ENCODE assay signal across 16 cellular contexts in genomic region chr5:137630216-137630971, GRCh38.
DNase-seq lines count a peak whose midpoint lies in the region; ATAC-seq, FAIRE-seq and TF ChIP-seq lines count a peak whose summit lies in the region.
"Had no signal": no experiment of that assay in that cellular context is flagged by ENCODE, and none has a peak within 500 bp of the region (broad histone marks: within the 10 kb centered on the region; RNA-seq: fewer than 3 reads in every experiment).

No MANE protein-coding gene starts in this region.

- H3K4me3 ChIP-seq in OCI-LY3 (ENCODE audit: low read length) (no peak overlapping the region), keratinocyte (ENCODE audit: control insufficient read depth in 2 of 3, extremely low read depth in 1 of 3, insufficient read depth in 2 of 3, low read depth in 1 of 3, low read length in 3 of 3) (peak overlapping the region in 1 of 3 experiments; percentile 9), stomach (no peak overlapping the region)

- no peaks in the 10 kb centered on the region for H3K27me3 ChIP-seq in OCI-LY3 (ENCODE audit: low read depth, low read length)
- no peaks in the 10 kb centered on the region for H3K27me3 ChIP-seq in keratinocyte (ENCODE audit: control insufficient read depth, extremely low read depth, insufficient read depth, low read length)
- no peaks in the 10 kb centered on the region for H3K27me3 ChIP-seq in stomach

- no peak for FAIRE-seq in keratinocyte (lab: Jason Lieb, UNC)

- H3K9me3 ChIP-seq in OCI-LY3 (ENCODE audit: insufficient read depth, low read length) (no peaks in the 10 kb centered on the region), keratinocyte (ENCODE audit: control insufficient read depth, low read depth, low read length) (no peaks in the 10 kb centered on the region), stomach (no peaks in the 10 kb centered on the region)

- H3K4me1 ChIP-seq in OCI-LY3 (ENCODE audit: low read length) (no peaks in the 10 kb centered on the region), keratinocyte (ENCODE audit: control insufficient read depth, extremely low read depth, insufficient read depth, low read length) (peaks cover 21% of the 10 kb centered on the region), stomach (peaks cover 0 to 17% (median 7%) of the 10 kb centered on the region in 4 donors)

- 68 to 85% (median 84%) methylated on average over 9 to 10 of the region's 10 CpGs for WGBS in stomach, 5 donors

- H3K9me3 Mint-ChIP-seq in endothelial cell (ENCODE audit: unreplicated experiment), result no peaks in the 10 kb centered on the region
- H3K9me3 Mint-ChIP-seq in activated T-helper 1 cell treated with anti-CD3 and anti-CD28 coated beads, Interleukin-12 subunit alpha, Interleukin-12 subunit beta, Interleukin-2, Interleukin-4 antibody, amounts not matched to agents 30 ng/mL and 10 ng/mL and 1 ng/mL, durations not matched to agents 14 hours and 24 hours and 36 hours, result no peaks in the 10 kb centered on the region
- H3K9me3 Mint-ChIP-seq: CD4-positive, alpha-beta memory T cell; effector memory CD8-positive, alpha-beta T cell had no signal

- no peak overlapping the region for H2AFZ ChIP-seq in OCI-LY3 (ENCODE audit: low read depth, low read length)
- H2AFZ ChIP-seq in keratinocyte (ENCODE audit: control insufficient read depth, low read length), result peak overlapping the region; percentile 62

- H3K27ac ChIP-seq in OCI-LY3 (ENCODE audit: low read length), result no peak overlapping the region
- H3K27ac ChIP-seq in keratinocyte (ENCODE audit: control insufficient read depth, insufficient read depth, low read length), result peak overlapping the region; percentile 1
- H3K27ac ChIP-seq in stomach, result peak overlapping the region in 3 of 5 donors; percentile 11 to 23 (median 19)
- no peak overlapping the region for H3K27ac ChIP-seq in RWPE1

- H3K27ac Mint-ChIP-seq in endothelial cell (ENCODE audit: unreplicated experiment), result peak overlapping the region; percentile 88
- no peak overlapping the region for H3K27ac Mint-ChIP-seq in activated T-helper 1 cell treated with anti-CD3 and anti-CD28 coated beads, Interleukin-12 subunit alpha, Interleukin-12 subunit beta, Interleukin-2, Interleukin-4 antibody, amounts not matched to agents 30 ng/mL and 10 ng/mL and 1 ng/mL, durations not matched to agents 14 hours and 24 hours and 36 hours
- H3K27ac Mint-ChIP-seq: CD4-positive, alpha-beta memory T cell; HFFc6 had no signal

- TF ChIP-seq EP300 in stomach (IDR thresholded peaks at IDR 0.05), result no peak

- H3K79me2 ChIP-seq in OCI-LY3 (ENCODE audit: low read length) (no peaks in the 10 kb centered on the region), keratinocyte (ENCODE audit: control insufficient read depth, insufficient read depth, low read length) (no peaks in the 10 kb centered on the region)

- H3K4me2 ChIP-seq in OCI-LY3 (ENCODE audit: low read length) (peak overlapping the region; percentile 69; the same call in 1 of the 2 replicates), keratinocyte (ENCODE audit: control insufficient read depth, extremely low read depth, insufficient read depth, low read depth, low read length) (peak overlapping the region; percentile 31)

- TF ChIP-seq POLR2A in stomach (IDR thresholded peaks at IDR 0.05), result no peak

- peaks cover 6% of the 10 kb centered on the region for H3K27me3 Mint-ChIP-seq in endothelial cell (ENCODE audit: unreplicated experiment)
- H3K27me3 Mint-ChIP-seq in activated T-helper 1 cell treated with anti-CD3 and anti-CD28 coated beads, Interleukin-12 subunit alpha, Interleukin-12 subunit beta, Interleukin-2, Interleukin-4 antibody, amounts not matched to agents 30 ng/mL and 10 ng/mL and 1 ng/mL, durations not matched to agents 14 hours and 24 hours and 36 hours (ENCODE audit: insufficient read depth), result no peaks in the 10 kb centered on the region
- H3K27me3 Mint-ChIP-seq: CD4-positive, alpha-beta memory T cell; effector memory CD8-positive, alpha-beta T cell had no signal

- POLR2A ChIA-PET in RWPE1 (lab: Yijun Ruan, JAX; ENCODE audit: low non-redundant PET), result no interaction called here

- intact Hi-C loops in stomach (cut with DNase I; ENCODE audit: low total_unique reads), result no loop called here
- intact Hi-C loops in activated T-helper 1 cell treated with anti-CD3 and anti-CD28 coated beads, Interleukin-12 subunit alpha, Interleukin-12 subunit beta, Interleukin-2, Interleukin-4 antibody, amounts not matched to agents 30 ng/mL and 10 ng/mL and 1 ng/mL, durations not matched to agents 14 hours and 24 hours and 36 hours (cut with micrococcal nuclease), result no loop called here

- dilution Hi-C loops in keratinocyte (cut with MboI; ENCODE audit: extremely low pct_ligation_motif_present, low sequenced_read_pairs), result no loop called here

- no peak overlapping the region for H3K4me3 Mint-ChIP-seq in endothelial cell (ENCODE audit: unreplicated experiment)
- H3K4me3 Mint-ChIP-seq in activated T-helper 1 cell treated with anti-CD3 and anti-CD28 coated beads, Interleukin-12 subunit alpha, Interleukin-12 subunit beta, Interleukin-2, Interleukin-4 antibody, amounts not matched to agents 30 ng/mL and 10 ng/mL and 1 ng/mL, durations not matched to agents 14 hours and 24 hours and 36 hours, result no peak overlapping the region
- H3K4me3 Mint-ChIP-seq: CD4-positive, alpha-beta memory T cell; effector memory CD8-positive, alpha-beta T cell; HFFc6; neural crest cell had no signal

- H3K9me1 ChIP-seq in keratinocyte (ENCODE audit: control insufficient read depth, extremely low read depth, insufficient read depth, low read length), result no peaks in the 10 kb centered on the region

- no peak for ATAC-seq in GM18861 (IDR thresholded peaks at IDR 0.05; ENCODE audit: unreplicated experiment)

- H4K20me1 ChIP-seq in OCI-LY3 (ENCODE audit: insufficient read depth, low read length) (no peaks in the 10 kb centered on the region), keratinocyte (ENCODE audit: control insufficient read depth, extremely low read depth, insufficient read depth, low read length) (no peaks in the 10 kb centered on the region)

- H3K9ac ChIP-seq in OCI-LY3 (ENCODE audit: low read length), result no peak overlapping the region
- peak overlapping the region; percentile 2 for H3K9ac ChIP-seq in keratinocyte (ENCODE audit: control insufficient read depth, extremely low read depth, insufficient read depth, low read length)

- TF ChIP-seq CTCF in OCI-LY3 (IDR thresholded peaks at IDR 0.05; ENCODE audit: low read depth, low read length) (no peak), endothelial cell (IDR thresholded peaks at IDR 0.05; ENCODE audit: unreplicated experiment) (no peak), keratinocyte (optimal IDR thresholded peaks at IDR 0.05 in 1 of 3, IDR thresholded peaks at IDR 0.05 in 1 of 3, conservative IDR thresholded peaks at IDR 0.05 in 1 of 3; ENCODE audit: extremely low read depth in 1 of 3, insufficient read depth in 2 of 3, low read length in 3 of 3) (no peak), stomach (IDR thresholded peaks at IDR 0.05) (no peak), RWPE1 (conservative IDR thresholded peaks at IDR 0.05; ENCODE audit: low read depth) (no peak)

- peaks cover 57% of the 10 kb centered on the region for H3K36me3 Mint-ChIP-seq in endothelial cell (ENCODE audit: low read depth, unreplicated experiment)
- no peaks in the 10 kb centered on the region for H3K36me3 Mint-ChIP-seq in activated T-helper 1 cell treated with anti-CD3 and anti-CD28 coated beads, Interleukin-12 subunit alpha, Interleukin-12 subunit beta, Interleukin-2, Interleukin-4 antibody, amounts not matched to agents 30 ng/mL and 10 ng/mL and 1 ng/mL, durations not matched to agents 14 hours and 24 hours and 36 hours (ENCODE audit: low read depth)

- CTCF ChIA-PET in RWPE1 (lab: Yijun Ruan, JAX), result interaction anchor here (0.6 to 4.6 kb wide), 20 partner anchors 8 to 477 kb away, joined by 3 to 93 read pairs (median 4); partner anchors contain the start of gene KLHL3

- no peaks in the 10 kb centered on the region for H3K36me3 ChIP-seq in OCI-LY3 (replicated peaks; ENCODE audit: low read depth, low read length)
- H3K36me3 ChIP-seq in keratinocyte (ENCODE audit: control insufficient read depth in 2 of 2, extremely low read depth in 1 of 2, insufficient read depth in 2 of 2, low read length in 2 of 2), result no peaks in the 10 kb centered on the region
- H3K36me3 ChIP-seq in stomach, result peaks cover 0 to 3% (median 0%) of the 10 kb centered on the region in 4 donors

- peaks cover 36% of the 10 kb centered on the region for H3K4me1 Mint-ChIP-seq in endothelial cell (ENCODE audit: unreplicated experiment)
- H3K4me1 Mint-ChIP-seq in activated T-helper 1 cell treated with anti-CD3 and anti-CD28 coated beads, Interleukin-12 subunit alpha, Interleukin-12 subunit beta, Interleukin-2, Interleukin-4 antibody, amounts not matched to agents 30 ng/mL and 10 ng/mL and 1 ng/mL, durations not matched to agents 14 hours and 24 hours and 36 hours (ENCODE audit: low read depth), result no peaks in the 10 kb centered on the region
- H3K4me1 Mint-ChIP-seq: CD4-positive, alpha-beta memory T cell had no signal

- DNase-seq in endothelial cell (ENCODE audit: low spot score) (no peak), keratinocyte (ENCODE audit: low read depth, low spot score) (no peak), stomach (no peak), DMS114 treated with DMSO at 0.1 percent for 48 hours (lab: John Stamatoyannopoulos, UW; ENCODE audit: unreplicated experiment) (no peak), RWPE1 (ENCODE audit: low spot score) (no peak)
- DNase-seq in activated T-helper 1 cell treated with anti-CD3 and anti-CD28 coated beads, Interleukin-12 subunit alpha, Interleukin-12 subunit beta, Interleukin-2, Interleukin-4 antibody, amounts not matched to agents 30 ng/mL and 10 ng/mL and 1 ng/mL, durations not matched to agents 14 hours and 24 hours and 36 hours (ENCODE audit: low spot score), result no peak
- DNase-seq: activated CD4-positive, alpha-beta T cell treated with anti-CD3 and anti-CD28 coated beads, Interleukin-2, amount 50 U/mL, for 4 hours; activated naive CD4-positive, alpha-beta T cell treated with Interleukin-2 at 50 U/mL for 16 hours; NCI-H1092; stimulated activated CD4-positive, alpha-beta T cell treated with anti-CD3 and anti-CD28 coated beads, Interleukin-15, amount 100 ng/mL, for 24 hours had no signal

Comparison
In these comparisons a context has a peak if more than half of its experiments do, and no peak if none do; other contexts are left out.
1. H3K27ac ChIP-seq: peak in keratinocyte (single experiment) and stomach (3 of 5); none in OCI-LY3 (single experiment) and RWPE1 (single experiment).